ENCODE assay signal across 16 cellular contexts in the genomic region with DNA sequence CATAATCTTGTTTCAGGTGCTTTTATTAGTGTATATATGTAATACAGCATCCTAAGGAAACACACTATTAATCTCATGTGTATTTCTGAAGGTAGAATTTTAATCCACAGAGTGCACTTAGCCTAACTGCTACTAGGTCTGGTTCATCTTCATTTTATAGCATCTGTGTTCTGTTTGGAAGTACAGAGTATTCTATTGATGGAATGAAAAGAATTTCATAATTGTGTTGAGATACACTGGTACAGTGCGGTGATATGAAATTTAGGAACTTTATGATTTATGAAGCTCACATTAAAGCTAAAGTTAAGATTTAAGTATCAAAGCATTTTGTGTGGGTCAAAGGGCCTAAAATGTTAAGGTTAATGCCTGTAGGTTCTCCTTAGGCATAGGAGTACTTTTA. TPM values are rescaled to one million over a fixed set of nuclear protein-coding genes. Genes with fewer than 3 reads are reported as not detected.
"Had no signal": no experiment of that assay in that cellular context is flagged by ENCODE, and none has a peak within 500 bp of the region (broad histone marks: within the 10 kb centered on the region; RNA-seq: fewer than 3 reads in every experiment).

No MANE protein-coding gene starts in this region.

- H3K9me3 ChIP-seq: psoas muscle, right lobe of liver, SJSA1, thoracic aorta had no signal

- H3K4me3 ChIP-seq: lung, psoas muscle, right lobe of liver, SJSA1, thoracic aorta had no signal

- H3K4me1 ChIP-seq: psoas muscle, right lobe of liver, SJSA1 had no signal

- H3K4me1 Mint-ChIP-seq: immature natural killer cell had no signal

- DNase-seq: activated naive CD4-positive, alpha-beta T cell treated with anti-CD3 and anti-CD28 coated beads for 36 hours; activated T-cell treated with anti-CD3 and anti-CD28 coated beads for 4 hours; esophagus squamous epithelium; immature natural killer cell; naive B cell; occipital lobe; psoas muscle; right lobe of liver; stimulated activated naive CD8-positive, alpha-beta T cell treated with anti-CD3 and anti-CD28 coated beads, Interleukin-15, amount 100 ng/mL, for 72 hours; T-helper 1 cell; T1000 had no signal

- ATAC-seq: activated CD4-positive, CD25-positive, alpha-beta regulatory T cell treated with anti-CD3 and anti-CD28 coated beads, Interleukin-2, amount 50 U/mL, for 24 hours; psoas muscle; right lobe of liver; stimulated activated naive CD8-positive, alpha-beta T cell treated with anti-CD3 and anti-CD28 coated beads, Interleukin-15, amount 100 ng/mL, for 72 hours had no signal

- H3K27me3 ChIP-seq: SJSA1 had no signal

- H3K4me3 Mint-ChIP-seq: activated naive CD4-positive, alpha-beta T cell treated with anti-CD3 and anti-CD28 coated beads for 36 hours; immature natural killer cell; naive B cell; stimulated activated naive CD8-positive, alpha-beta T cell treated with anti-CD3 and anti-CD28 coated beads, Interleukin-15, amount 100 ng/mL, for 72 hours had no signal

- H3K36me3 Mint-ChIP-seq: immature natural killer cell, naive B cell had no signal

- H3K27ac Mint-ChIP-seq: activated naive CD4-positive, alpha-beta T cell treated with anti-CD3 and anti-CD28 coated beads for 36 hours; immature natural killer cell; naive B cell; stimulated activated naive CD8-positive, alpha-beta T cell treated with anti-CD3 and anti-CD28 coated beads, Interleukin-15, amount 100 ng/mL, for 72 hours had no signal

- H3K36me3 ChIP-seq: esophagus squamous epithelium, right lobe of liver, SJSA1, thoracic aorta had no signal

- H3K27ac ChIP-seq: esophagus squamous epithelium, psoas muscle, right lobe of liver, SJSA1, thoracic aorta had no signal

RNA-seq across cellular contexts. Expression of gene PCDH17, which starts 6.0 kb away (rescaled TPM):
- total RNA-seq: activated CD8-positive, alpha-beta memory T cell treated with anti-CD3 and anti-CD28 coated beads for 36 hours; activated naive CD4-positive, alpha-beta T cell treated with anti-CD3 and anti-CD28 coated beads for 36 hours; SJSA1 had no signal
- polyA plus RNA-seq: immature natural killer cell had no signal
